11 cellular contexts compared by ENCODE assay signal in genomic region chr13:53198017-53198416, GRCh38.
A peak's percentile ranks its signal among the peaks of the same experiment; 100 is the strongest.
DNase-seq lines count a peak whose midpoint lies in the region; TF ChIP-seq lines count a peak whose summit lies in the region.
"Had no signal": no experiment of that assay in that cellular context is flagged by ENCODE, and none has a peak within 500 bp of the region (broad histone marks: within the 10 kb centered on the region; RNA-seq: fewer than 3 reads in every experiment).

No MANE protein-coding gene starts in this region.

- peaks cover 49% of the 10 kb centered on the region for H3K27me3 ChIP-seq in neural progenitor cell

- no peak overlapping the region for H3K27ac Mint-ChIP-seq in neural progenitor cell
- H3K27ac Mint-ChIP-seq: activated naive CD4-positive, alpha-beta T cell treated with anti-CD3 and anti-CD28 coated beads for 36 hours had no signal

- peaks cover 10% of the 10 kb centered on the region for H3K4me1 ChIP-seq in neural progenitor cell
- H3K4me1 ChIP-seq: prostate gland had no signal

- H3K27me3 Mint-ChIP-seq in neural progenitor cell (ENCODE audit: insufficient read depth, low read depth): peaks cover 8% of the 10 kb centered on the region

- H3K9me3 Mint-ChIP-seq in neural progenitor cell: no peaks in the 10 kb centered on the region
- H3K9me3 Mint-ChIP-seq: activated naive CD4-positive, alpha-beta T cell treated with anti-CD3 and anti-CD28 coated beads for 36 hours had no signal

- peaks cover 11% of the 10 kb centered on the region for H4K20me1 ChIP-seq in neural progenitor cell (ENCODE audit: low read depth)

- H3K4me2 ChIP-seq in neural progenitor cell: no peak overlapping the region

- TF ChIP-seq CTCF in neural progenitor cell (IDR thresholded peaks at IDR 0.05): peak; percentile 53

- no peak overlapping the region for H2AFZ ChIP-seq in neural progenitor cell (replicated peaks)

- H3K36me3 Mint-ChIP-seq in neural progenitor cell: no peaks in the 10 kb centered on the region

- H3K27ac ChIP-seq in neural progenitor cell: no peak overlapping the region
- H3K27ac ChIP-seq: cardiac muscle cell, prostate gland had no signal

- no peaks in the 10 kb centered on the region for H3K9me3 ChIP-seq in neural progenitor cell (ENCODE audit: low read depth)
- H3K9me3 ChIP-seq: prostate gland had no signal

- no peak overlapping the region for H3K4me3 Mint-ChIP-seq in neural progenitor cell
- H3K4me3 Mint-ChIP-seq: activated naive CD4-positive, alpha-beta T cell treated with anti-CD3 and anti-CD28 coated beads for 36 hours had no signal

- no peaks in the 10 kb centered on the region for H3K36me3 ChIP-seq in neural progenitor cell
- H3K36me3 ChIP-seq: cardiac muscle cell, prostate gland had no signal

- no peaks in the 10 kb centered on the region for H3F3A ChIP-seq in neural progenitor cell (ENCODE audit: low read depth)

- H3K9ac ChIP-seq in neural progenitor cell: no peak overlapping the region

- H3K79me2 ChIP-seq in neural progenitor cell (ENCODE audit: low read depth): no peaks in the 10 kb centered on the region

- no peak overlapping the region for H3K4me3 ChIP-seq in neural progenitor cell
- H3K4me3 ChIP-seq: cardiac muscle cell, prostate gland had no signal

- peaks cover 25% of the 10 kb centered on the region for H3K4me1 Mint-ChIP-seq in neural progenitor cell

- DNase-seq in NCI-H2171 treated with DMSO at 0.1 percent for 48 hours (lab: John Stamatoyannopoulos, UW): peak; percentile 85
- DNase-seq in NCI-H2171 (lab: John Stamatoyannopoulos, UW): no peak
- DNase-seq in NCI-H146 (lab: John Stamatoyannopoulos, UW): peak; percentile 73
- DNase-seq in SHP77 treated with DMSO at 0.1 percent for 48 hours (lab: John Stamatoyannopoulos, UW): peak; percentile 40
- peak; percentile 49 for DNase-seq in neural progenitor cell (ENCODE audit: low spot score)
- no peak for DNase-seq in activated CD4-positive, alpha-beta T cell treated with anti-CD3 and anti-CD28 coated beads, Interleukin-2, amount 50 U/mL, for 48 hours
- DNase-seq in activated naive CD4-positive, alpha-beta T cell (lab: John Stamatoyannopoulos, UW): no peak
- no peak for DNase-seq in NCI-H2029 (lab: John Stamatoyannopoulos, UW)
- DNase-seq: activated naive CD4-positive, alpha-beta T cell treated with anti-CD3 and anti-CD28 coated beads for 36 hours had no signal

Comparison
In these comparisons a context has a peak if more than half of its experiments do, and no peak if none do; other contexts are left out.
1. DNase-seq: peak in NCI-H2171 treated with DMSO at 0.1 percent for 48 hours (single experiment), NCI-H146 (single experiment), SHP77 treated with DMSO at 0.1 percent for 48 hours (single experiment) and neural progenitor cell (single experiment); none in NCI-H2171 (single experiment), activated CD4-positive, alpha-beta T cell treated with anti-CD3 and anti-CD28 coated beads, Interleukin-2, amount 50 U/mL, for 48 hours (0 of 2), activated naive CD4-positive, alpha-beta T cell (0 of 4) and NCI-H2029 (single experiment).